ENCODE assay signal across 24 cellular contexts in genomic region chr20:36813784-36814136, GRCh38. TPM values are rescaled to one million over a fixed set of nuclear protein-coding genes. Genes with fewer than 3 reads are reported as not detected.
DNase-seq lines count a peak whose midpoint lies in the region; ATAC-seq and TF ChIP-seq lines count a peak whose summit lies in the region.
"Had no signal": no experiment of that assay in that cellular context is flagged by ENCODE, and none has a peak within 500 bp of the region (broad histone marks: within the 10 kb centered on the region; RNA-seq: fewer than 3 reads in every experiment).

No MANE protein-coding gene starts in this region.

- TF ChIP-seq CTCF in C4-2B (conservative IDR thresholded peaks at IDR 0.05) (no peak), PC-9 (conservative IDR thresholded peaks at IDR 0.05) (no peak), endothelial cell (IDR thresholded peaks at IDR 0.05; ENCODE audit: unreplicated experiment) (no peak), stomach (IDR thresholded peaks at IDR 0.05) (no peak), natural killer cell (IDR thresholded peaks at IDR 0.05) (no peak)

- POLR2A ChIA-PET in PC-9 (lab: Charles Lee; ENCODE audit: unreplicated experiment), result interaction anchor here (0.7 kb wide), 1 partner anchor 20 kb away, joined by 20 read pairs; no protein-coding TSS in a partner anchor

- H3K9me2 ChIP-seq in PC-9 (ENCODE audit: insufficient read depth), result no peaks in the 10 kb centered on the region

- H3K36me3 Mint-ChIP-seq in endothelial cell (ENCODE audit: low read depth, unreplicated experiment) (peaks cover 44% of the 10 kb centered on the region), natural killer cell (no peaks in the 10 kb centered on the region)

- peak overlapping the region; percentile 76 for H3K27ac ChIP-seq in C4-2B
- H3K27ac ChIP-seq in PC-9, result peak overlapping the region; percentile 60
- peak overlapping the region; percentile 16 to 57 (median 54) for H3K27ac ChIP-seq in stomach
- H3K27ac ChIP-seq: adrenal gland had no signal

- H3K9me3 Mint-ChIP-seq in endothelial cell (ENCODE audit: unreplicated experiment), result no peaks in the 10 kb centered on the region
- no peaks in the 10 kb centered on the region for H3K9me3 Mint-ChIP-seq in natural killer cell
- H3K9me3 Mint-ChIP-seq: activated naive CD4-positive, alpha-beta T cell treated with anti-CD3 and anti-CD28 coated beads for 36 hours; activated T-helper 1 cell treated with anti-CD3 and anti-CD28 coated beads, Interleukin-12 subunit alpha, Interleukin-12 subunit beta, Interleukin-2, Interleukin-4 antibody, amounts not matched to agents 30 ng/mL and 10 ng/mL and 1 ng/mL, durations not matched to agents 14 hours and 24 hours and 36 hours had no signal

- H3F3A ChIP-seq in PC-9 (ENCODE audit: insufficient read depth, low read depth), result peaks cover 20% of the 10 kb centered on the region; the same call in 1 of the 2 replicates

- no peaks in the 10 kb centered on the region for H3K79me2 ChIP-seq in PC-9 (ENCODE audit: low read depth)

- H3K4me1 Mint-ChIP-seq in endothelial cell (ENCODE audit: unreplicated experiment) (no peaks in the 10 kb centered on the region), natural killer cell (no peaks in the 10 kb centered on the region)

- TF ChIP-seq POLR2A in stomach (IDR thresholded peaks at IDR 0.05), result no peak

- TF ChIP-seq EP300 in stomach (IDR thresholded peaks at IDR 0.05), result no peak

- H3K36me3 ChIP-seq in PC-9 (ENCODE audit: low read depth), result no peaks in the 10 kb centered on the region
- peaks cover 13 to 84% (median 72%) of the 10 kb centered on the region in 4 donors for H3K36me3 ChIP-seq in stomach

- CTCF ChIA-PET in PC-9 (lab: Charles Lee), result interaction anchor here (0.6 kb wide), 1 partner anchor 22 kb away, joined by 6 read pairs; no protein-coding TSS in a partner anchor

- H3K4me3 Mint-ChIP-seq in endothelial cell (ENCODE audit: unreplicated experiment) (peak overlapping the region; percentile 15), natural killer cell (no peak overlapping the region)
- H3K4me3 Mint-ChIP-seq: activated naive CD4-positive, alpha-beta T cell treated with anti-CD3 and anti-CD28 coated beads for 36 hours; activated T-helper 1 cell treated with anti-CD3 and anti-CD28 coated beads, Interleukin-12 subunit alpha, Interleukin-12 subunit beta, Interleukin-2, Interleukin-4 antibody, amounts not matched to agents 30 ng/mL and 10 ng/mL and 1 ng/mL, durations not matched to agents 14 hours and 24 hours and 36 hours had no signal

- DNase-seq in PC-9, result no peak
- DNase-seq in endothelial cell (ENCODE audit: low spot score), result no peak
- DNase-seq in stomach, result no peak
- DNase-seq in stimulated activated naive CD4-positive, alpha-beta T cell treated with Interleukin-2 at 50 U/mL for 16 hours (lab: John Stamatoyannopoulos, UW), result no peak
- DNase-seq in natural killer cell, result no peak
- DNase-seq: activated CD4-positive, alpha-beta T cell treated with anti-CD3 and anti-CD28 coated beads, Interleukin-2, amount 50 U/mL, for 48 hours; activated CD4-positive, CD25-positive, alpha-beta regulatory T cell; activated CD8-positive, alpha-beta memory T cell treated with anti-CD3 and anti-CD28 coated beads, Interleukin-2, amount 50 U/mL, for 4 hours; activated naive CD4-positive, alpha-beta T cell treated with anti-CD3 and anti-CD28 coated beads for 36 hours; adrenal gland; DMS 273 treated with DMSO at 0.1 percent for 48 hours; hippocampal formation; Kasumi-1; mesenchymal stem cell; NCI-H1436; NCI-H2081; NCI-H524 treated with DMSO at 0.1 percent for 48 hours; NK-92 treated with Interleukin-12 subunit alpha and Interleukin-12 subunit beta, amount 100 ng/mL, for 24 hours; stimulated activated CD4-positive, alpha-beta T cell treated with anti-CD3 and anti-CD28 coated beads, Interleukin-4, amount 100 ng/mL, for 24 hours; T-helper 1 cell had no signal

- peak overlapping the region; percentile 18 for H3K27ac Mint-ChIP-seq in endothelial cell (ENCODE audit: unreplicated experiment)
- no peak overlapping the region for H3K27ac Mint-ChIP-seq in natural killer cell
- H3K27ac Mint-ChIP-seq: activated naive CD4-positive, alpha-beta T cell treated with anti-CD3 and anti-CD28 coated beads for 36 hours; activated T-helper 1 cell treated with anti-CD3 and anti-CD28 coated beads, Interleukin-12 subunit alpha, Interleukin-12 subunit beta, Interleukin-2, Interleukin-4 antibody, amounts not matched to agents 30 ng/mL and 10 ng/mL and 1 ng/mL, durations not matched to agents 14 hours and 24 hours and 36 hours had no signal

- no TSS peak for BruUV-seq in PC-9 (replicated peaks; lab: Mats Ljungman, UMichigan)

- peaks cover 52% of the 10 kb centered on the region for H3K4me1 ChIP-seq in PC-9 (replicated peaks; ENCODE audit: insufficient read depth)
- peaks cover 5 to 31% (median 9%) of the 10 kb centered on the region in 4 donors for H3K4me1 ChIP-seq in stomach
- H3K4me1 ChIP-seq: HAP-1 had no signal

- WGBS in stomach, 5 donors, result 42 to 62% (median 50%) methylated on average over 5 of the region's 5 CpGs

- H3K27me3 Mint-ChIP-seq in endothelial cell (ENCODE audit: unreplicated experiment) (peaks cover 1% of the 10 kb centered on the region), natural killer cell (ENCODE audit: low read depth in 2 of 2) (no peaks in the 10 kb centered on the region)

- H3K4me3 ChIP-seq in PC-9, result no peak overlapping the region
- no peak overlapping the region for H3K4me3 ChIP-seq in stomach
- H3K4me3 ChIP-seq: adrenal gland, HAP-1 had no signal

- no peak overlapping the region for H2AFZ ChIP-seq in PC-9

- H3K4me2 ChIP-seq in PC-9, result peak overlapping the region; percentile 57

- H3K9me3 ChIP-seq in PC-9 (ENCODE audit: insufficient read depth, low read depth) (no peaks in the 10 kb centered on the region), stomach (no peaks in the 10 kb centered on the region)
- H3K9me3 ChIP-seq: adrenal gland, HAP-1 had no signal

- intact Hi-C loops in PC-9 (cut with micrococcal nuclease; ENCODE audit: unreplicated experiment) (loop anchor here (2.0 kb wide), 1 partner anchor 39 kb away; no protein-coding TSS in a partner anchor), stomach (cut with DNase I; ENCODE audit: low total_unique reads) (no loop called here), natural killer cell (cut with micrococcal nuclease) (no loop called here)

- ATAC-seq in GM21528 (IDR thresholded peaks at IDR 0.05; ENCODE audit: low FRiP score, unreplicated experiment), result no peak
- ATAC-seq in natural killer cell, result no peak

- H3K27me3 ChIP-seq in PC-9 (ENCODE audit: insufficient read depth, low read depth) (no peaks in the 10 kb centered on the region), stomach (no peaks in the 10 kb centered on the region)
- H3K27me3 ChIP-seq: adrenal gland had no signal

- H4K20me1 ChIP-seq in PC-9 (ENCODE audit: insufficient read depth), result no peaks in the 10 kb centered on the region

RNA-seq across cellular contexts. Expression of gene DSN1, which starts 40.2 kb away (rescaled TPM):
- total RNA-seq in PC-9 (2021) (29.2 and 32.4 TPM in 2 replicates), endothelial cell (ENCODE audit: unreplicated experiment) (12.8 TPM), stomach (10 to 100 TPM in 2 of 5 donors, 1 to 10 TPM in 3; 1.3 to 18.9 (median 7.2) TPM), natural killer cell (10 to 100 TPM; 15.8 to 19.1 (median 15.8) TPM)
- 10 to 100 TPM in 1 of 3 donors, 1 to 10 TPM in 2; 8.0 to 11.8 (median 8.1) TPM for polyA plus RNA-seq in stomach
